In genomic region chr4:143095447-143095846, GRCh38 we compare ENCODE assay signal across 23 cellular contexts.
"Had no signal": no experiment of that assay in that cellular context is flagged by ENCODE, and none has a peak within 500 bp of the region (broad histone marks: within the 10 kb centered on the region; RNA-seq: fewer than 3 reads in every experiment).

No MANE protein-coding gene starts in this region.

- ATAC-seq: esophagus mucosa; gastrocnemius medialis; heart right ventricle; left cardiac atrium; left ventricle myocardium superior; naive thymus-derived CD8-positive, alpha-beta T cell; sciatic nerve; stimulated activated memory B cell treated with anti-CD40 and anti-IgM and Interleukin-4, amounts not matched to agents 10 μg/mL and 1 μg/mL and 100 μg/mL, for 72 hours had no signal

- H3K4me3 ChIP-seq: dorsolateral prefrontal cortex, gastrocnemius medialis, heart right ventricle, lung, spleen, tibial artery, upper lobe of left lung, uterus had no signal

- H3K36me3 Mint-ChIP-seq: naive thymus-derived CD8-positive, alpha-beta T cell; stimulated activated memory B cell treated with anti-CD40 and anti-IgM and Interleukin-4, amounts not matched to agents 10 μg/mL and 1 μg/mL and 100 μg/mL, for 72 hours had no signal

- H3K9me3 Mint-ChIP-seq: stimulated activated naive CD8-positive, alpha-beta T cell treated with anti-CD3 and anti-CD28 coated beads, Interleukin-15, Interleukin-2, amounts not matched to agents 100 ng/mL and 50 ng/mL, for 24 hours had no signal

- H3K27ac ChIP-seq: dorsolateral prefrontal cortex, gastrocnemius medialis, heart right ventricle, neutrophil, spleen, tibial artery, upper lobe of left lung, uterus had no signal

- H3K27me3 Mint-ChIP-seq: stimulated activated memory B cell treated with anti-CD40 and anti-IgM and Interleukin-4, amounts not matched to agents 10 μg/mL and 1 μg/mL and 100 μg/mL, for 72 hours; stimulated activated naive CD8-positive, alpha-beta T cell treated with anti-CD3 and anti-CD28 coated beads, Interleukin-15, Interleukin-2, amounts not matched to agents 100 ng/mL and 50 ng/mL, for 24 hours had no signal

- H3K4me3 Mint-ChIP-seq: naive thymus-derived CD8-positive, alpha-beta T cell; stimulated activated memory B cell treated with anti-CD40 and anti-IgM and Interleukin-4, amounts not matched to agents 10 μg/mL and 1 μg/mL and 100 μg/mL, for 72 hours; stimulated activated naive CD8-positive, alpha-beta T cell treated with anti-CD3 and anti-CD28 coated beads, Interleukin-15, Interleukin-2, amounts not matched to agents 100 ng/mL and 50 ng/mL, for 24 hours had no signal

- H3K9me3 ChIP-seq: gastrocnemius medialis, heart right ventricle, neutrophil, tibial artery, upper lobe of left lung, uterus had no signal

- H3K27ac Mint-ChIP-seq: stimulated activated memory B cell treated with anti-CD40 and anti-IgM and Interleukin-4, amounts not matched to agents 10 μg/mL and 1 μg/mL and 100 μg/mL, for 72 hours; stimulated activated naive CD8-positive, alpha-beta T cell treated with anti-CD3 and anti-CD28 coated beads, Interleukin-15, Interleukin-2, amounts not matched to agents 100 ng/mL and 50 ng/mL, for 24 hours had no signal

- H3K27me3 ChIP-seq: dorsolateral prefrontal cortex, gastrocnemius medialis, heart right ventricle, neutrophil, spleen, tibial artery, upper lobe of left lung, uterus had no signal

- H3K4me1 ChIP-seq: gastrocnemius medialis, heart right ventricle, spleen, tibial artery, upper lobe of left lung, uterus had no signal

- DNase-seq: cortex of kidney; dorsolateral prefrontal cortex; effector CD8-positive, alpha-beta T cell; gastrocnemius medialis; heart right ventricle; left cardiac atrium; left ventricle myocardium superior; mesenchymal stem cell; naive thymus-derived CD8-positive, alpha-beta T cell; posterior cingulate gyrus; spleen; stimulated activated CD4-positive, alpha-beta T cell treated with anti-CD3 and anti-CD28 coated beads, Interleukin-15, amount 100 ng/mL, for 24 hours; stimulated activated CD4-positive, alpha-beta T cell treated with anti-CD3 and anti-CD28 coated beads, Interleukin-1b, Interleukin-23, amount 100 ng/mL, for 48 hours; stimulated activated CD4-positive, alpha-beta T cell treated with anti-CD3 and anti-CD28 coated beads, Interleukin-4, amount 100 ng/mL, for 24 hours; tibial artery; upper lobe of left lung; uterus had no signal

- H3K4me1 Mint-ChIP-seq: naive thymus-derived CD8-positive, alpha-beta T cell; stimulated activated memory B cell treated with anti-CD40 and anti-IgM and Interleukin-4, amounts not matched to agents 10 μg/mL and 1 μg/mL and 100 μg/mL, for 72 hours had no signal

- H3K36me3 ChIP-seq: gastrocnemius medialis, heart right ventricle, neutrophil, spleen, tibial artery, upper lobe of left lung, uterus had no signal
